9 cellular contexts compared by ENCODE assay signal in the genomic region with DNA sequence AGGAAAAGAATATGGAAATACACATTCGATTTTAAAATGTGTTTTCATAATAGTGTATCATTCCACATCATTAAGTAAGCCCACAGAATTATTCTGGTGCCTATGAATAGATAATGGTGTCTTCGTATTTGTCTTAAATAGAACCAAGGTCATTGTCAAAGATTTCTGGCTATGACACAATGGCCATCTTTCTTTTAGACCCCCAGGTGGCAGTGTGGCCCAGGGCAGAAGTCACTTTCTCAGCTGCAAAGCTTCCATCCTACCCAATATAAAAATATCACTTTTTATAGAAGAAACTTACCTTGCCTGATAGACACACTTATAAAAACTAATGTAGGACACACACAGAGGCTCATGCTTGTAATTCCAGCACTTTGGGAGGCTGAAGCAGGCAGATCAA. TPM values are rescaled to one million over a fixed set of nuclear protein-coding genes. Genes with fewer than 3 reads are reported as not detected.
DNase-seq lines count a peak whose midpoint lies in the region; ATAC-seq and TF ChIP-seq lines count a peak whose summit lies in the region.
"Had no signal": no experiment of that assay in that cellular context is flagged by ENCODE, and none has a peak within 500 bp of the region (broad histone marks: within the 10 kb centered on the region; RNA-seq: fewer than 3 reads in every experiment).

No MANE protein-coding gene starts in this region.

- no peak overlapping the region for H3K27ac ChIP-seq in SJCRH30
- H3K27ac ChIP-seq: BLaER1 had no signal

- no peaks in the 10 kb centered on the region for H3K9me3 ChIP-seq in SJCRH30 (replicated peaks)
- H3K9me3 ChIP-seq: BLaER1 had no signal

- DNase-seq in NCI-H1105 (lab: John Stamatoyannopoulos, UW): peak; percentile 0
- no peak for DNase-seq in NCI-H1105 treated with DMSO at 0.1 percent for 48 hours (lab: John Stamatoyannopoulos, UW)
- peak; percentile 16 for DNase-seq in HEK293T (ENCODE audit: extremely low spot score)
- DNase-seq in SJCRH30: peak; percentile 8 to 41
- DNase-seq in foreskin fibroblast: peak in 1 of 2 donors; percentile 40
- no peak for DNase-seq in posterior vena cava (ENCODE audit: low spot score)

- TF ChIP-seq CTCF in foreskin fibroblast (IDR thresholded peaks at IDR 0.05; ENCODE audit: low read depth, low read length): peak; percentile 55

- CTCF ChIA-PET in HEK293T (lab: Yijun Ruan, JAX): interaction anchor here (0.6 to 1.0 kb wide), 3 partner anchors 83 to 234 kb away, joined by 3 to 5 read pairs (median 4); no protein-coding TSS in a partner anchor

- no peaks in the 10 kb centered on the region for H3K4me1 ChIP-seq in SJCRH30
- H3K4me1 ChIP-seq: BLaER1 had no signal

- no peak for ATAC-seq in HG03108 (IDR thresholded peaks at IDR 0.05; ENCODE audit: unreplicated experiment)
- no peak for ATAC-seq in GM21390 (IDR thresholded peaks at IDR 0.05; ENCODE audit: unreplicated experiment)

- intact Hi-C loops in posterior vena cava (cut with DNase I): no loop called here

- H3K27me3 ChIP-seq in SJCRH30: no peaks in the 10 kb centered on the region
- H3K27me3 ChIP-seq: BLaER1 had no signal

- H3K36me3 ChIP-seq in SJCRH30: no peaks in the 10 kb centered on the region
- H3K36me3 ChIP-seq: BLaER1 had no signal

- H3K4me3 ChIP-seq in SJCRH30 (no peak overlapping the region), foreskin fibroblast (ENCODE audit: low read depth in 1 of 2, low read length in 2 of 2) (no peak overlapping the region)
- H3K4me3 ChIP-seq: BLaER1 had no signal

- POLR2A ChIA-PET in HEK293T (lab: Yijun Ruan, JAX): no interaction called here

TF ChIP-seq in HEK293T, 16 proteins besides CTCF, POLR2A, EP300 and RAD21:
- no peak for TF ChIP-seq PKNOX1 (IDR thresholded peaks at IDR 0.05)
- no peak for TF ChIP-seq L3MBTL2 (conservative IDR thresholded peaks at IDR 0.05)
- no peak for TF ChIP-seq CTBP1 (IDR thresholded peaks at IDR 0.05; ENCODE audit: borderline replicate concordance)
- TF ChIP-seq LEF1 (IDR thresholded peaks at IDR 0.05; ENCODE audit: borderline replicate concordance): no peak
- no peak for TF ChIP-seq FOXK2 (IDR thresholded peaks at IDR 0.05)
- no peak for TF ChIP-seq FOXM1 (IDR thresholded peaks at IDR 0.05; ENCODE audit: borderline replicate concordance)
- no peak for TF ChIP-seq SP1 (IDR thresholded peaks at IDR 0.05)
- TF ChIP-seq ELF4 (IDR thresholded peaks at IDR 0.05): no peak
- no peak for TF ChIP-seq HDGF (IDR thresholded peaks at IDR 0.05; ENCODE audit: borderline replicate concordance)
- no peak for TF ChIP-seq BHLHE40 (IDR thresholded peaks at IDR 0.05; ENCODE audit: borderline replicate concordance)
- TF ChIP-seq FOXA1 (IDR thresholded peaks at IDR 0.05): no peak
- no peak for TF ChIP-seq ARNT (IDR thresholded peaks at IDR 0.05)
- no peak for TF ChIP-seq NFRKB (IDR thresholded peaks at IDR 0.05)
- TF ChIP-seq SUZ12 (IDR thresholded peaks at IDR 0.05): no peak
- TF ChIP-seq ZNF384 (IDR thresholded peaks at IDR 0.05): no peak
- no peak for TF ChIP-seq TARDBP (IDR thresholded peaks at IDR 0.05)

RNA-seq across cellular contexts. Expression of gene ZRANB3, which starts 57.5 kb away (rescaled TPM):
- total RNA-seq in SJCRH30 (2014; rRNA removed; shearing (Covaris generic)): 15.6 and 15.9 TPM in 2 replicates
- total RNA-seq in posterior vena cava: 1 to 10 TPM; 5.7 to 6.0 TPM

RNA-seq across cellular contexts. Expression of gene R3HDM1, which starts 57.7 kb away (rescaled TPM):
- 52.5 and 56.0 TPM in 2 replicates for total RNA-seq in SJCRH30 (2014; rRNA removed; shearing (Covaris generic))
- 10 to 100 TPM; 20.2 to 23.9 TPM for total RNA-seq in posterior vena cava

Comparison
In these comparisons a context has a peak if more than half of its experiments do, and no peak if none do; other contexts are left out.
1. DNase-seq: peak in NCI-H1105 (single experiment), HEK293T (single experiment) and SJCRH30 (2 of 2); none in NCI-H1105 treated with DMSO at 0.1 percent for 48 hours (single experiment) and posterior vena cava (single experiment).